In genomic region chr17:29982991-29983390, GRCh38 we compare ENCODE assay signal across 28 cellular contexts. TPM values are rescaled to one million over a fixed set of nuclear protein-coding genes. Genes with fewer than 3 reads are reported as not detected.
DNase-seq lines count a peak whose midpoint lies in the region; ATAC-seq, FAIRE-seq and TF ChIP-seq lines count a peak whose summit lies in the region.
"Had no signal": no experiment of that assay in that cellular context is flagged by ENCODE, and none has a peak within 500 bp of the region (broad histone marks: within the 10 kb centered on the region; RNA-seq: fewer than 3 reads in every experiment).

No MANE protein-coding gene starts in this region.

- no peak for TF ChIP-seq RAD21 in A549 (conservative IDR thresholded peaks at IDR 0.05 in 1 of 2, IDR thresholded peaks at IDR 0.05 in 1 of 2)

- H3K4me1 ChIP-seq in A549 (no peaks in the 10 kb centered on the region), HEK293 (ENCODE audit: control insufficient read depth, insufficient read depth, low read length) (no peaks in the 10 kb centered on the region)
- H3K4me1 ChIP-seq: Caco-2, SJCRH30 had no signal

- TF ChIP-seq POLR2A in A549 (IDR thresholded peaks at IDR 0.05; ENCODE audit: low read length), result no peak

- no peaks in the 10 kb centered on the region for H3K36me3 ChIP-seq in HEK293 (ENCODE audit: control insufficient read depth in 2 of 2, insufficient read depth in 1 of 2, low read length in 2 of 2)
- H3K36me3 ChIP-seq: MG63, SJCRH30 had no signal

- 27% methylated on average over 1 of the region's 1 CpG for WGBS in A549 (ENCODE audit: missing lambda C conversion rate)

- no peak overlapping the region for H3K4me2 ChIP-seq in A549

- intact Hi-C loops in left cardiac atrium (cut with DNase I), result no loop called here

- ATAC-seq in A549 (no peak), GM19463 (IDR thresholded peaks at IDR 0.05; ENCODE audit: unreplicated experiment) (no peak), HG03280 (IDR thresholded peaks at IDR 0.05; ENCODE audit: unreplicated experiment) (no peak), left cardiac atrium (no peak)
- ATAC-seq: CD8-positive, alpha-beta T cell; GM12878; HepG2; K562; PC-3; Right ventricle myocardium inferior had no signal

- TF ChIP-seq CTCF in A549 (IDR thresholded peaks at IDR 0.05) (no peak), HEK293 (tag by site-specific recombination; IDR thresholded peaks at IDR 0.05) (no peak)

- TF ChIP-seq EP300 in A549 (IDR thresholded peaks at IDR 0.05), result no peak

- H3K27ac ChIP-seq in A549 (no peak overlapping the region), HEK293 (ENCODE audit: extremely low read depth, low read depth, low read length) (no peak overlapping the region)
- H3K27ac ChIP-seq: C4-2B, SJCRH30 had no signal

- FAIRE-seq in A549 (lab: Jason Lieb, UNC), result peak; percentile 23
- FAIRE-seq: A204.1, GM12878, H1, HepG2, K562 had no signal

- DNase-seq in A549 (ENCODE audit: low read depth in 1 of 2, low spot score in 1 of 2) (no peak), SK-N-DZ (ENCODE audit: low spot score) (peak; percentile 68), fibroblast of peridontal ligament (ENCODE audit: extremely low read depth) (peak; percentile 95), left cardiac atrium (no peak)
- no peak for DNase-seq in activated CD8-positive, alpha-beta memory T cell treated with anti-CD3 and anti-CD28 coated beads for 24 hours
- DNase-seq: Caco-2; CD8-positive, alpha-beta T cell; GDM1; HCEC 1CT; MG63; NCI-H2029; NCI-H226; NCI-H524; NCI-H748 treated with DMSO at 0.1 percent for 48 hours; NK-92 treated with Interleukin-12 subunit alpha and Interleukin-12 subunit beta, amount 100 ng/mL, for 24 hours; PC-3; SJCRH30; T-helper 1 cell had no signal

- H3K4me3 ChIP-seq in A549 (no peak overlapping the region), HEK293 (ENCODE audit: low read depth, low read length) (no peak overlapping the region)
- H3K4me3 ChIP-seq: GM12878, K562, MG63, SJCRH30 had no signal

- POLR2A ChIA-PET in A549 (lab: Yijun Ruan, JAX), result no interaction called here
- POLR2A ChIA-PET in HEK293 (lab: Yijun Ruan, JAX), result no interaction called here

- H3K9me3 ChIP-seq in A549 (peaks cover 10% of the 10 kb centered on the region), HEK293 (ENCODE audit: control insufficient read depth, insufficient read depth, low read depth, low read length) (no peaks in the 10 kb centered on the region)

- CTCF ChIA-PET in A549 (lab: Yijun Ruan, JAX), result interaction anchor here (0.6 to 1.3 kb wide), 4 partner anchors 25 to 175 kb away, joined by 3 to 4 read pairs (median 4); no protein-coding TSS in a partner anchor
- CTCF ChIA-PET in HEK293 (lab: Yijun Ruan, JAX), result interaction anchor here (1.5 to 1.6 kb wide), 2 partner anchors 38 to 52 kb away, joined by 4 read pairs; no protein-coding TSS in a partner anchor

TF ChIP-seq in A549, 52 proteins besides CTCF, POLR2A, EP300 and RAD21:
- TF ChIP-seq RNF2 (IDR thresholded peaks at IDR 0.05; ENCODE audit: borderline replicate concordance, low read depth), result no peak
- no peak for TF ChIP-seq CBX2 (IDR thresholded peaks at IDR 0.05; ENCODE audit: borderline replicate concordance, low read depth)
- TF ChIP-seq GATA3 (IDR thresholded peaks at IDR 0.05; ENCODE audit: borderline replicate concordance), result no peak
- TF ChIP-seq PBX3 (IDR thresholded peaks at IDR 0.05), result no peak
- no peak for TF ChIP-seq JUNB (IDR thresholded peaks at IDR 0.05)
- TF ChIP-seq, protein P1, sequence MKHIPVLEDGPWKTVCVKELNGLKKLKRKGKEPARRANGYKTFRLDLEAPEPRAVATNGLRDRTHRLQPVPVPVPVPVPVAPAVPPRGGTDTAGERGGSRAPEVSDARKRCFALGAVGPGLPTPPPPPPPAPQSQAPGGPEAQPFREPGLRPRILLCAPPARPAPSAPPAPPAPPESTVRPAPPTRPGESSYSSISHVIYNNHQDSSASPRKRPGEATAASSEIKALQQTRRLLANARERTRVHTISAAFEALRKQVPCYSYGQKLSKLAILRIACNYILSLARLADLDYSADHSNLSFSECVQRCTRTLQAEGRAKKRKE (CRISPR knock-in tag; IDR thresholded peaks at IDR 0.05; ENCODE audit: low read depth), result no peak
- TF ChIP-seq NPAS2 (CRISPR knock-in tag; IDR thresholded peaks at IDR 0.05; ENCODE audit: borderline replicate concordance), result no peak
- no peak for TF ChIP-seq KDM1A (IDR thresholded peaks at IDR 0.05; ENCODE audit: low read depth)

TF ChIP-seq in HEK293, 187 proteins besides CTCF, POLR2A, EP300 and RAD21:
- 0 out of 2 replicates have a peak, but pooled peaks have one; percentile 7 for TF ChIP-seq PRDM1 (tag by site-specific recombination; IDR thresholded peaks at IDR 0.05)
- no peak for TF ChIP-seq ZBTB10 (tag by site-specific recombination; IDR thresholded peaks at IDR 0.05)

RNA-seq across cellular contexts. Expression of gene EFCAB5, which starts 41.6 kb away (rescaled TPM):
- polyA plus RNA-seq in A549 (2011; rRNA removed), result 0.36 and 0.65 TPM in 2 replicates
- polyA plus RNA-seq in A549 (2012; cell fraction: cytosol; rRNA removed), result 0.13 and 0.20 TPM in 2 replicates
- 0.02 and 0.04 TPM in 2 replicates for polyA plus RNA-seq in A549 (2012; cell fraction: nucleus; rRNA removed)
- 1.6 to 2.6 TPM (median 1.8 TPM) in 3 replicates for polyA plus RNA-seq in A549 (2017; fragmentation: RNase III; extraction: RNeasy Plus Mini Kit Qiagen cat#74134 plus additional on column Dnase treatment)
- 0.17 and 0.97 TPM in 2 replicates for polyA minus RNA-seq in A549 (2011; rRNA and poly(A)+ RNA removed)
- 0.31 TPM in 1 of 2 replicates, not detected in the other for polyA plus RNA-seq in SK-N-DZ (2014; cell fraction: cytosol; rRNA removed)
- 0.03 TPM in 1 of 2 replicates, not detected in the other for polyA plus RNA-seq in SK-N-DZ (2014; cell fraction: nucleus; rRNA removed)
- under 1 TPM in 1 of 2 donors, not detected in 1; 0.09 TPM for total RNA-seq in left cardiac atrium
- total RNA-seq: HepG2, K562, Right ventricle myocardium inferior, SJCRH30 had no signal

RNA-seq across cellular contexts. Expression of gene SSH2, which starts 53.0 kb away (rescaled TPM):
- polyA plus RNA-seq in A549 (2011; rRNA removed), result 24.5 and 24.8 TPM in 2 replicates
- polyA plus RNA-seq in A549 (2012; cell fraction: cytosol; rRNA removed), result 18.0 and 21.0 TPM in 2 replicates
- polyA plus RNA-seq in A549 (2012; cell fraction: nucleus; rRNA removed), result 9.9 and 13.7 TPM in 2 replicates
- 20.1 to 23.1 TPM (median 20.7 TPM) in 3 replicates for polyA plus RNA-seq in A549 (2017; fragmentation: RNase III; extraction: RNeasy Plus Mini Kit Qiagen cat#74134 plus additional on column Dnase treatment)
- polyA minus RNA-seq in A549 (2011; rRNA and poly(A)+ RNA removed), result 35.6 and 37.2 TPM in 2 replicates
- polyA plus RNA-seq in SK-N-DZ (2014; cell fraction: cytosol; rRNA removed), result 10.8 and 14.2 TPM in 2 replicates
- polyA plus RNA-seq in SK-N-DZ (2014; cell fraction: nucleus; rRNA removed), result 11.7 and 15.8 TPM in 2 replicates
- 10 to 100 TPM; 33.0 to 41.3 TPM for total RNA-seq in left cardiac atrium

Comparison
In these comparisons a context has a peak if more than half of its experiments do, and no peak if none do; other contexts are left out.
1. DNase-seq: peak in SK-N-DZ (single experiment) and fibroblast of peridontal ligament (single experiment); none in A549 (0 of 2), activated CD8-positive, alpha-beta memory T cell treated with anti-CD3 and anti-CD28 coated beads for 24 hours (single experiment) and left cardiac atrium (single experiment).